ENCODE assay signal across 8 cellular contexts in genomic region chr12:116737774-116738657, GRCh38. TPM values are rescaled to one million over a fixed set of nuclear protein-coding genes. Genes with fewer than 3 reads are reported as not detected.
DNase-seq lines count a peak whose midpoint lies in the region; ATAC-seq and TF ChIP-seq lines count a peak whose summit lies in the region.

RNFT2 (plus strand) TSS chr12:116738315; CDS start chr12:116740498, 2,183 bp downstream.
SPRING1 (minus strand) TSS chr12:116738069; CDS start chr12:116737900, 169 bp downstream.

- H3K4me3 Mint-ChIP-seq in CD4-positive, alpha-beta memory T cell: peak within 1 kb of the TSS; percentile 92 to 98 (median 95)
- peak within 1 kb of the TSS; percentile 91 for H3K4me3 Mint-ChIP-seq in activated CD8-positive, alpha-beta T cell treated with anti-CD3 and anti-CD28 coated beads for 36 hours

- CTCF ChIA-PET in CD4-positive, alpha-beta memory T cell (lab: Charles Lee; ENCODE audit: partially characterized antibody): no interaction called here
- CTCF ChIA-PET in activated CD8-positive, alpha-beta T cell treated with anti-CD3 and anti-CD28 coated beads for 36 hours (lab: Charles Lee): no interaction called here

- no peaks in the 10 kb centered on the region for H3K9me3 ChIP-seq in CD4-positive, alpha-beta memory T cell (ENCODE audit: control insufficient read depth in 1 of 2, low read length in 2 of 2)
- H3K9me3 ChIP-seq in ectodermal cell (ENCODE audit: control insufficient read depth, low read length) (no peaks in the 10 kb centered on the region), lower lobe of right lung (no peaks in the 10 kb centered on the region)

- H3K9me3 Mint-ChIP-seq in CD4-positive, alpha-beta memory T cell: peaks cover 0 to 2% (median 0%) of the 10 kb centered on the region in 8 donors
- H3K9me3 Mint-ChIP-seq in activated CD8-positive, alpha-beta T cell treated with anti-CD3 and anti-CD28 coated beads for 36 hours: no peaks in the 10 kb centered on the region

- DNase-seq in CD4-positive, alpha-beta memory T cell: peak; percentile 99
- peak; percentile 96 for DNase-seq in NCI-H82 treated with DMSO at 0.1 percent for 48 hours (lab: John Stamatoyannopoulos, UW; ENCODE audit: unreplicated experiment)
- peak; percentile 99 for DNase-seq in activated CD8-positive, alpha-beta T cell treated with anti-CD3 and anti-CD28 coated beads for 36 hours
- DNase-seq in lower lobe of right lung: peak; percentile 99
- DNase-seq in stimulated activated CD4-positive, alpha-beta T cell treated with anti-CD3 and anti-CD28 coated beads, TNF-alpha, amount 100 ng/mL, for 24 hours (ENCODE audit: low read depth in 3 of 3): peak; percentile 95 to 99 (median 98)

- H3K27me3 Mint-ChIP-seq in CD4-positive, alpha-beta memory T cell: no peaks in the 10 kb centered on the region
- H3K27me3 Mint-ChIP-seq in activated CD8-positive, alpha-beta T cell treated with anti-CD3 and anti-CD28 coated beads for 36 hours: no peaks in the 10 kb centered on the region

- H3K27ac Mint-ChIP-seq in CD4-positive, alpha-beta memory T cell: peak within 1 kb of the TSS; percentile 87 to 95 (median 92)
- peak within 1 kb of the TSS; percentile 84 for H3K27ac Mint-ChIP-seq in activated CD8-positive, alpha-beta T cell treated with anti-CD3 and anti-CD28 coated beads for 36 hours

- no peak for TF ChIP-seq CTCF in activated CD8-positive, alpha-beta T cell treated with anti-CD3 and anti-CD28 coated beads for 36 hours (IDR thresholded peaks at IDR 0.05)
- no peak for TF ChIP-seq CTCF in lower lobe of right lung (IDR thresholded peaks at IDR 0.05)

- H3K27ac ChIP-seq in CD4-positive, alpha-beta memory T cell (ENCODE audit: low read depth, low read length): peak within 1 kb of the TSS; percentile 50
- H3K27ac ChIP-seq in ectodermal cell (ENCODE audit: insufficient read depth, low read depth, low read length, poor library complexity, severe bottlenecking): no peak within 1 kb of the TSS
- H3K27ac ChIP-seq in lower lobe of right lung: peak within 1 kb of the TSS; percentile 79

- peak within 1 kb of the TSS; percentile 58 to 98 for H3K4me3 ChIP-seq in CD4-positive, alpha-beta memory T cell (ENCODE audit: low read length in 2 of 2)
- H3K4me3 ChIP-seq in ectodermal cell (ENCODE audit: insufficient read depth, low read depth, low read length) (peak within 1 kb of the TSS; percentile 65), lower lobe of right lung (peak within 1 kb of the TSS; percentile 81)

- H3K4me1 ChIP-seq in CD4-positive, alpha-beta memory T cell (ENCODE audit: insufficient read depth, low read length): peaks cover 27% of the 10 kb centered on the region
- H3K4me1 ChIP-seq in ectodermal cell (ENCODE audit: control insufficient read depth, insufficient read depth, low read length) (peaks cover 9% of the 10 kb centered on the region), lower lobe of right lung (peaks cover 15% of the 10 kb centered on the region)

- H3K36me3 Mint-ChIP-seq in CD4-positive, alpha-beta memory T cell: peaks cover 13 to 21% of the 10 kb centered on the region in 2 donors
- H3K36me3 Mint-ChIP-seq in activated CD8-positive, alpha-beta T cell treated with anti-CD3 and anti-CD28 coated beads for 36 hours (ENCODE audit: low read depth): peaks cover 17% of the 10 kb centered on the region

- H3K36me3 ChIP-seq in CD4-positive, alpha-beta memory T cell (ENCODE audit: insufficient read depth, low read length): no peaks in the 10 kb centered on the region
- no peaks in the 10 kb centered on the region for H3K36me3 ChIP-seq in ectodermal cell (ENCODE audit: control insufficient read depth, insufficient read depth, low read length)
- peaks cover 23% of the 10 kb centered on the region for H3K36me3 ChIP-seq in lower lobe of right lung

- intact Hi-C loops in CD4-positive, alpha-beta memory T cell (cut with micrococcal nuclease): loop anchor here (1.0 to 10.0 kb wide), 6 partner anchors 81 to 1637 kb away; partner anchors contain the start of genes FBXO21, MAP1LC3B2, MED13L and SUDS3
- intact Hi-C loops in activated CD8-positive, alpha-beta T cell treated with anti-CD3 and anti-CD28 coated beads for 36 hours (cut with micrococcal nuclease): loop anchor here (5.0 to 10.0 kb wide), 3 partner anchors 79 to 397 kb away; no protein-coding TSS in a partner anchor
- intact Hi-C loops in lower lobe of right lung (cut with DNase I): no loop called here

- peaks cover 17 to 48% (median 31%) of the 10 kb centered on the region in 4 donors for H3K4me1 Mint-ChIP-seq in CD4-positive, alpha-beta memory T cell
- H3K4me1 Mint-ChIP-seq in activated CD8-positive, alpha-beta T cell treated with anti-CD3 and anti-CD28 coated beads for 36 hours (ENCODE audit: low read depth): peaks cover 24% of the 10 kb centered on the region

- POLR2A ChIA-PET in CD4-positive, alpha-beta memory T cell (lab: Charles Lee; ENCODE audit: partially characterized antibody): interaction anchor here (0.7 to 1.0 kb wide), 2 partner anchors 187 to 452 kb away, joined by 3 to 4 read pairs; partner anchors contain the start of gene FBXO21
- POLR2A ChIA-PET in activated CD8-positive, alpha-beta T cell treated with anti-CD3 and anti-CD28 coated beads for 36 hours (lab: Charles Lee): no interaction called here

- no peaks in the 10 kb centered on the region for H3K27me3 ChIP-seq in CD4-positive, alpha-beta memory T cell (ENCODE audit: insufficient read depth, low read length)
- H3K27me3 ChIP-seq in ectodermal cell (ENCODE audit: control insufficient read depth, insufficient read depth, low read length, poor library complexity, severe bottlenecking): no peaks in the 10 kb centered on the region
- H3K27me3 ChIP-seq in lower lobe of right lung (ENCODE audit: low read depth): no peaks in the 10 kb centered on the region

- ATAC-seq in GM19438 (IDR thresholded peaks at IDR 0.05; ENCODE audit: low read depth, unreplicated experiment) (peak; percentile 94), HG03575 (IDR thresholded peaks at IDR 0.05; ENCODE audit: extremely low read depth, insufficient number of reproducible peaks, low FRiP score, unreplicated experiment) (peak; percentile 86), lower lobe of right lung (peak; percentile 96 to 99)
- peak; percentile 99 for ATAC-seq in activated CD8-positive, alpha-beta T cell treated with anti-CD3 and anti-CD28 coated beads for 36 hours

- WGBS in ectodermal cell, 2 experiments: 0% methylated on average over 80 of the region's 80 CpGs

RNA-seq across cellular contexts. Expression of gene RNFT2, which starts in this region (rescaled TPM):
- 1 to 10 TPM; 4.0 to 5.9 TPM for total RNA-seq in CD4-positive, alpha-beta memory T cell
- polyA plus RNA-seq in CD4-positive, alpha-beta memory T cell: 1 to 10 TPM in 1 of 2 donors, under 1 TPM in 1; 0.88 to 2.2 TPM
- 10 to 100 TPM; 10.7 to 11.6 TPM for total RNA-seq in activated CD8-positive, alpha-beta T cell treated with anti-CD3 and anti-CD28 coated beads for 36 hours
- 31.9 TPM for polyA plus RNA-seq in ectodermal cell (2013, experiment 1 of 4)
- polyA plus RNA-seq in ectodermal cell (2013, experiment 2 of 4): 37.2 TPM
- polyA plus RNA-seq in ectodermal cell (2013, experiment 3 of 4): 17.9 TPM
- 21.2 TPM for polyA plus RNA-seq in ectodermal cell (2013, experiment 4 of 4)
- total RNA-seq in lower lobe of right lung: 3.3 TPM

RNA-seq across cellular contexts. Expression of gene SPRING1, which starts in this region (rescaled TPM):
- 10 to 100 TPM; 26.5 to 28.1 TPM for total RNA-seq in CD4-positive, alpha-beta memory T cell
- 10 to 100 TPM; 18.2 to 24.7 TPM for polyA plus RNA-seq in CD4-positive, alpha-beta memory T cell
- total RNA-seq in activated CD8-positive, alpha-beta T cell treated with anti-CD3 and anti-CD28 coated beads for 36 hours: 10 to 100 TPM; 16.0 to 17.2 TPM
- 34.8 TPM for polyA plus RNA-seq in ectodermal cell (2013, experiment 1 of 4)
- 36.7 TPM for polyA plus RNA-seq in ectodermal cell (2013, experiment 2 of 4)
- 20.9 TPM for polyA plus RNA-seq in ectodermal cell (2013, experiment 3 of 4)
- polyA plus RNA-seq in ectodermal cell (2013, experiment 4 of 4): 22.3 TPM
- 84.3 TPM for total RNA-seq in lower lobe of right lung
